31 cellular contexts compared by ENCODE assay signal in genomic region chr6:138239774-138240173, GRCh38. TPM values are rescaled to one million over a fixed set of nuclear protein-coding genes. Genes with fewer than 3 reads are reported as not detected.
"Had no signal": no experiment of that assay in that cellular context is flagged by ENCODE, and none has a peak within 500 bp of the region (broad histone marks: within the 10 kb centered on the region; RNA-seq: fewer than 3 reads in every experiment).

No MANE protein-coding gene starts in this region.

- H3K9me3 ChIP-seq: MG63, SK-N-SH had no signal

- H3K4me1 Mint-ChIP-seq: activated CD4-positive, alpha-beta memory T cell treated with anti-CD3 and anti-CD28 coated beads, Interleukin-2, amount 10 ng/mL, durations not matched to agents 7 days and 5 days; activated CD4-positive, alpha-beta T cell treated with anti-CD3 and anti-CD28 coated beads for 36 hours; activated naive CD4-positive, alpha-beta T cell treated with anti-CD3 and anti-CD28 coated beads, Interleukin-2, amount 10 ng/mL, durations not matched to agents 7 days and 5 days; activated naive CD8-positive, alpha-beta T cell treated with anti-CD3 and anti-CD28 coated beads for 36 hours; activated T-helper 17 cell treated with anti-CD3 and anti-CD28 coated beads, Interleukin-2, amount 50 U/mL, for 72 hours had no signal

- DNase-seq: activated CD4-positive, alpha-beta memory T cell treated with anti-CD3 and anti-CD28 coated beads, Interleukin-2, amount 10 ng/mL, durations not matched to agents 7 days and 5 days; activated CD4-positive, alpha-beta T cell treated with anti-CD3 and anti-CD28 coated beads for 36 hours; activated CD4-positive, alpha-beta T cell treated with anti-CD3 and anti-CD28 coated beads, Interleukin-2, amount 50 U/mL, for 1 hour; activated gamma-delta T cell; activated naive CD4-positive, alpha-beta T cell treated with anti-CD3 and anti-CD28 coated beads, Interleukin-2, amount 10 ng/mL, durations not matched to agents 7 days and 5 days; activated naive CD8-positive, alpha-beta T cell treated with anti-CD3 and anti-CD28 coated beads for 36 hours; activated T-cell treated with anti-CD3 and anti-CD28 coated beads for 4 hours; activated T-cell treated with anti-CD3 and anti-CD28 coated beads, Interleukin-2, amount 50 U/mL, for 48 hours; MV-4-11; NCI-H1105 treated with DMSO at 0.1 percent for 48 hours; NCI-H2029; NCI-H2107; NCI-H2227 treated with DMSO at 0.1 percent for 48 hours; NCI-H524 treated with DMSO at 0.1 percent for 48 hours; NCI-H774; NK-92 treated with Interleukin-12 subunit alpha and Interleukin-12 subunit beta, amount 100 ng/mL, for 24 hours; OCI-M1; RPMI8226; SK-N-SH; T-helper 1 cell; WERI-Rb-1 had no signal

- H3K27me3 Mint-ChIP-seq: activated naive CD4-positive, alpha-beta T cell treated with anti-CD3 and anti-CD28 coated beads, Interleukin-2, amount 10 ng/mL, durations not matched to agents 7 days and 5 days had no signal

- H3K9ac ChIP-seq: KMS-11, SK-N-SH had no signal

- H3K27me3 ChIP-seq: MG63 had no signal

- H3K4me2 ChIP-seq: KMS-11, SK-N-SH had no signal

- H3K4me3 ChIP-seq: MG63 had no signal

- H3K9me3 Mint-ChIP-seq: activated CD4-positive, alpha-beta memory T cell treated with anti-CD3 and anti-CD28 coated beads, Interleukin-2, amount 10 ng/mL, durations not matched to agents 7 days and 5 days; activated naive CD4-positive, alpha-beta T cell treated with anti-CD3 and anti-CD28 coated beads, Interleukin-2, amount 10 ng/mL, durations not matched to agents 7 days and 5 days; activated naive CD8-positive, alpha-beta T cell treated with anti-CD3 and anti-CD28 coated beads for 36 hours; activated T-helper 17 cell treated with anti-CD3 and anti-CD28 coated beads, Interleukin-2, amount 50 U/mL, for 72 hours had no signal

- H3K36me3 Mint-ChIP-seq: activated naive CD4-positive, alpha-beta T cell treated with anti-CD3 and anti-CD28 coated beads, Interleukin-2, amount 10 ng/mL, durations not matched to agents 7 days and 5 days; activated naive CD8-positive, alpha-beta T cell treated with anti-CD3 and anti-CD28 coated beads for 36 hours had no signal

- H3K27ac ChIP-seq: KMS-11, WERI-Rb-1 had no signal

- H3K4me3 Mint-ChIP-seq: activated CD4-positive, alpha-beta memory T cell treated with anti-CD3 and anti-CD28 coated beads, Interleukin-2, amount 10 ng/mL, durations not matched to agents 7 days and 5 days; activated CD4-positive, alpha-beta T cell treated with anti-CD3 and anti-CD28 coated beads for 36 hours; activated naive CD4-positive, alpha-beta T cell treated with anti-CD3 and anti-CD28 coated beads, Interleukin-2, amount 10 ng/mL, durations not matched to agents 7 days and 5 days; activated naive CD8-positive, alpha-beta T cell treated with anti-CD3 and anti-CD28 coated beads for 36 hours; activated T-helper 17 cell treated with anti-CD3 and anti-CD28 coated beads, Interleukin-2, amount 50 U/mL, for 72 hours had no signal

- H3K27ac Mint-ChIP-seq: activated CD4-positive, alpha-beta memory T cell treated with anti-CD3 and anti-CD28 coated beads, Interleukin-2, amount 10 ng/mL, durations not matched to agents 7 days and 5 days; activated CD4-positive, alpha-beta T cell treated with anti-CD3 and anti-CD28 coated beads for 36 hours; activated naive CD4-positive, alpha-beta T cell treated with anti-CD3 and anti-CD28 coated beads, Interleukin-2, amount 10 ng/mL, durations not matched to agents 7 days and 5 days; activated naive CD8-positive, alpha-beta T cell treated with anti-CD3 and anti-CD28 coated beads for 36 hours; activated T-helper 17 cell treated with anti-CD3 and anti-CD28 coated beads, Interleukin-2, amount 50 U/mL, for 72 hours had no signal

- H3K36me3 ChIP-seq: MG63, WERI-Rb-1 had no signal

- ATAC-seq: activated CD4-positive, alpha-beta T cell treated with anti-CD3 and anti-CD28 coated beads for 36 hours; activated T-helper 17 cell treated with anti-CD3 and anti-CD28 coated beads, Interleukin-2, amount 50 U/mL, for 72 hours; Panc1; Right ventricle myocardium inferior had no signal

RNA-seq across cellular contexts. Expression of gene PBOV1, which starts 21.5 kb away (rescaled TPM):
- total RNA-seq: activated CD4-positive, alpha-beta memory T cell treated with anti-CD3 and anti-CD28 coated beads, Interleukin-2, amount 10 ng/mL, durations not matched to agents 7 days and 5 days; activated CD4-positive, alpha-beta T cell treated with anti-CD3 and anti-CD28 coated beads for 36 hours; activated CD8-positive, alpha-beta memory T cell treated with anti-CD3 and anti-CD28 coated beads for 36 hours; activated naive CD8-positive, alpha-beta T cell treated with anti-CD3 and anti-CD28 coated beads for 36 hours; activated T-helper 17 cell treated with anti-CD3 and anti-CD28 coated beads, Interleukin-2, amount 50 U/mL, for 72 hours; cardiac septum; cerebellum; Right ventricle myocardium inferior; T-helper 2 cell treated with Interferon-gamma antibody and Interleukin-4, amounts not matched to agents 100 ng/mL and 5 ng/mL, for 36 hours had no signal
- polyA plus RNA-seq: adipose tissue, SK-N-SH had no signal
